Comparison of ENCODE assay signal across 9 cellular contexts in genomic region chr16:30352488-30353401, GRCh38. TPM values are rescaled to one million over a fixed set of nuclear protein-coding genes. Genes with fewer than 3 reads are reported as not detected.
DNase-seq lines count a peak whose midpoint lies in the region; ATAC-seq, FAIRE-seq and TF ChIP-seq lines count a peak whose summit lies in the region.
"Had no signal": no experiment of that assay in that cellular context is flagged by ENCODE, and none has a peak within 500 bp of the region (broad histone marks: within the 10 kb centered on the region; RNA-seq: fewer than 3 reads in every experiment).

No MANE protein-coding gene starts in this region.

- peak overlapping the region in 1 of 2 experiments; percentile 96; a peak in 1 of 4 replicates for H3K9ac ChIP-seq in K562 (ENCODE audit: insufficient read depth in 1 of 2, low read depth in 2 of 2, low read length in 2 of 2)
- no peak overlapping the region for H3K9ac ChIP-seq in mesendoderm (ENCODE audit: low read length)

- TF ChIP-seq EP300 in K562 (IDR thresholded peaks at IDR 0.05; ENCODE audit: low read length) = no peak

- H4K20me1 ChIP-seq in K562 (replicated peaks; ENCODE audit: control insufficient read depth, insufficient read depth, low read length) = no peaks in the 10 kb centered on the region

- H2BK15ac ChIP-seq in mesendoderm (replicated peaks; ENCODE audit: low read depth) = no peak overlapping the region

- H3K4me1 ChIP-seq in K562 (replicated peaks in 1 of 2; ENCODE audit: control insufficient read depth in 2 of 2, insufficient read depth in 2 of 2, low read length in 2 of 2) (peaks cover 13 to 34% of the 10 kb centered on the region in 2 experiments; a peak in 4 of 5 replicates), mesendoderm (ENCODE audit: control insufficient read depth, low read depth, low read length) (peaks cover 2% of the 10 kb centered on the region), tibial artery (peaks cover 0 to 53% (median 46%) of the 10 kb centered on the region in 4 donors), foreskin keratinocyte (peaks cover 4% of the 10 kb centered on the region)

- no peaks in the 10 kb centered on the region for H3K9me1 ChIP-seq in K562 (ENCODE audit: control insufficient read depth, insufficient read depth, low read length)

- H3K27ac Mint-ChIP-seq in activated naive CD4-positive, alpha-beta T cell treated with anti-CD3 and anti-CD28 coated beads, Interleukin-2, amount 10 ng/mL, durations not matched to agents 7 days and 5 days = no peak overlapping the region

- H3K23ac ChIP-seq in mesendoderm (ENCODE audit: low read length) = no peak overlapping the region

- H3K4me3 ChIP-seq in K562 = no peak overlapping the region
- no peak overlapping the region for H3K4me3 ChIP-seq in mesendoderm (ENCODE audit: low read length)
- no peak overlapping the region for H3K4me3 ChIP-seq in tibial artery

- H3K79me2 ChIP-seq in K562 (ENCODE audit: control insufficient read depth, insufficient read depth, low read length) (peaks cover 30% of the 10 kb centered on the region), mesendoderm (ENCODE audit: control insufficient read depth, insufficient read depth, low read length) (peaks cover 15% of the 10 kb centered on the region)

- intact Hi-C loops in K562 (cut with micrococcal nuclease) (no loop called here), tibial artery (cut with DNase I; ENCODE audit: low total_unique reads) (no loop called here)

- no peak overlapping the region for H3K4ac ChIP-seq in mesendoderm (ENCODE audit: low read depth, low read length)

- H3K27me3 ChIP-seq in K562 (ENCODE audit: control insufficient read depth in 2 of 2, insufficient read depth in 2 of 2, low read length in 2 of 2) = no peaks in the 10 kb centered on the region
- H3K27me3 ChIP-seq in mesendoderm (ENCODE audit: insufficient read depth, low read length, poor library complexity) = no peaks in the 10 kb centered on the region
- H3K27me3 ChIP-seq in tibial artery = no peaks in the 10 kb centered on the region
- no peaks in the 10 kb centered on the region for H3K27me3 ChIP-seq in foreskin keratinocyte

- DNase-seq in activated naive CD4-positive, alpha-beta T cell treated with anti-CD3 and anti-CD28 coated beads, Interleukin-2, amount 10 ng/mL, durations not matched to agents 7 days and 5 days = no peak
- DNase-seq in activated naive CD4-positive, alpha-beta T cell (lab: John Stamatoyannopoulos, UW) = no peak
- DNase-seq in K562 (ENCODE audit: extremely low read depth in 1 of 4, low spot score in 3 of 4) (peak in 2 of 4 experiments; percentile 35 to 37), mesendoderm (peak; percentile 47), tibial artery (peak in 1 of 2 donors; percentile 66), NCI-H2029 (lab: John Stamatoyannopoulos, UW) (no peak), NCI-H226 (no peak), foreskin keratinocyte (no peak)

- POLR2A ChIA-PET in K562 (lab: Yijun Ruan, JAX) = interaction anchor here (0.6 to 3.1 kb wide), 6 partner anchors 8 to 32 kb away, joined by 3 to 15 read pairs (median 4); partner anchors contain the start of gene TBC1D10B

- peaks cover 52% of the 10 kb centered on the region; the same call in 2 of the 3 replicates for H3K36me3 ChIP-seq in K562 (ENCODE audit: control insufficient read depth, insufficient read depth, low read length)
- peaks cover 11% of the 10 kb centered on the region for H3K36me3 ChIP-seq in mesendoderm (ENCODE audit: control insufficient read depth, insufficient read depth, low read length)
- peaks cover 5 to 52% (median 43%) of the 10 kb centered on the region in 3 donors for H3K36me3 ChIP-seq in tibial artery

- no peak overlapping the region for H3K56ac ChIP-seq in mesendoderm (ENCODE audit: low read length)

- H2BK120ac ChIP-seq in mesendoderm (ENCODE audit: low read depth, low read length) = no peak overlapping the region

- no peak overlapping the region for H3K4me2 ChIP-seq in K562 (ENCODE audit: insufficient read depth, low read length)
- no peak overlapping the region for H3K4me2 ChIP-seq in mesendoderm (ENCODE audit: low read length)

- H3K4me3 Mint-ChIP-seq in activated naive CD4-positive, alpha-beta T cell treated with anti-CD3 and anti-CD28 coated beads, Interleukin-2, amount 10 ng/mL, durations not matched to agents 7 days and 5 days = peak overlapping the region; percentile 47

- no TSS peak for BruUV-seq in K562 (replicated peaks; lab: Mats Ljungman, UMichigan)

- peaks cover 43% of the 10 kb centered on the region for H3K4me1 Mint-ChIP-seq in activated naive CD4-positive, alpha-beta T cell treated with anti-CD3 and anti-CD28 coated beads, Interleukin-2, amount 10 ng/mL, durations not matched to agents 7 days and 5 days

- peaks cover 53% of the 10 kb centered on the region for H3K36me3 Mint-ChIP-seq in activated naive CD4-positive, alpha-beta T cell treated with anti-CD3 and anti-CD28 coated beads, Interleukin-2, amount 10 ng/mL, durations not matched to agents 7 days and 5 days

- H3K9me3 ChIP-seq in K562 (replicated peaks; ENCODE audit: control insufficient read depth, insufficient read depth, low read depth, low read length) = no peaks in the 10 kb centered on the region
- H3K9me3 ChIP-seq in tibial artery = no peaks in the 10 kb centered on the region

- CTCF ChIA-PET in activated naive CD4-positive, alpha-beta T cell treated with anti-CD3 and anti-CD28 coated beads, Interleukin-2, amount 10 ng/mL, durations not matched to agents 7 days and 5 days (lab: Charles Lee) = interaction anchor here (1.0 kb wide), 1 partner anchor 57 kb away, joined by 3 read pairs; no protein-coding TSS in a partner anchor
- CTCF ChIA-PET in K562 (lab: Yijun Ruan, JAX; ENCODE audit: low intra/inter-chr PET ratio) = no interaction called here

- WGBS in K562 (ENCODE audit: insufficient coverage, low coverage, missing lambda C conversion rate) = 86% methylated on average over 13 of the region's 14 CpGs
- no CpG with 5 or more reads among the region's 14 CpGs for WGBS in mesendoderm (ENCODE audit: extremely low coverage, insufficient coverage, low lambda C conversion rate)

- TF ChIP-seq RAD21 in K562 (CRISPR knock-in tag; conservative IDR thresholded peaks at IDR 0.05 in 1 of 2, IDR thresholded peaks at IDR 0.05 in 1 of 2) = no peak

- no peak for ATAC-seq in K562
- ATAC-seq in foreskin keratinocyte = no peak

- no peak overlapping the region for H4K5ac ChIP-seq in mesendoderm (ENCODE audit: low read length)

- H2AK5ac ChIP-seq in mesendoderm (ENCODE audit: low read length) = no peak overlapping the region

- TF ChIP-seq CTCF in K562 (IDR thresholded peaks at IDR 0.05 in 2 of 3, conservative IDR thresholded peaks at IDR 0.05 in 1 of 3; ENCODE audit: insufficient read depth in 2 of 3, low read depth in 1 of 3, low read length in 3 of 3) (peak; percentile 36 to 46 (median 44); a peak in 3 of 6 replicates), tibial artery (IDR thresholded peaks at IDR 0.05) (no peak), foreskin keratinocyte (conservative IDR thresholded peaks at IDR 0.05) (no peak)

- no peak overlapping the region for H3K18ac ChIP-seq in mesendoderm (ENCODE audit: low read length)

- H2AFZ ChIP-seq in K562 (ENCODE audit: low read depth, low read length) = no peak overlapping the region

- peaks cover 15% of the 10 kb centered on the region for H3K79me1 ChIP-seq in mesendoderm (ENCODE audit: low read length)

- TF ChIP-seq POLR2A in K562 (conservative IDR thresholded peaks at IDR 0.05) = no peak

- no peaks in the 10 kb centered on the region for H3K27me3 Mint-ChIP-seq in activated naive CD4-positive, alpha-beta T cell treated with anti-CD3 and anti-CD28 coated beads, Interleukin-2, amount 10 ng/mL, durations not matched to agents 7 days and 5 days

- H2BK5ac ChIP-seq in mesendoderm (ENCODE audit: low read length) = no peak overlapping the region

- H4K8ac ChIP-seq in mesendoderm (ENCODE audit: low read depth, low read length) = no peak overlapping the region

- no peaks in the 10 kb centered on the region for H3K9me3 Mint-ChIP-seq in activated naive CD4-positive, alpha-beta T cell treated with anti-CD3 and anti-CD28 coated beads, Interleukin-2, amount 10 ng/mL, durations not matched to agents 7 days and 5 days

- FAIRE-seq in K562 (lab: Jason Lieb, UNC) = no peak
- FAIRE-seq: colon had no signal

- in situ Hi-C loops in K562 (cut with MboI) = loop anchor here (25.0 kb wide), 1 partner anchor 890 kb away; the partner anchor contains the start of genes BOLA2, SLX1B and SULT1A4

- H3K27ac ChIP-seq in K562 (ENCODE audit: extremely low read depth, low read depth, low read length) = no peak overlapping the region
- H3K27ac ChIP-seq in mesendoderm (ENCODE audit: low read depth, low read length) = no peak overlapping the region
- H3K27ac ChIP-seq in tibial artery = peak overlapping the region; percentile 52 to 86
- no peak overlapping the region for H3K27ac ChIP-seq in foreskin keratinocyte

RNA-seq across cellular contexts. Expression of gene CD2BP2, which starts 2.4 kb away (rescaled TPM):
- total RNA-seq in K562 (2011; cell fraction: chromatin; rRNA removed; ENCODE audit: low replicate concordance) = 34.0 and 85.0 TPM in 2 replicates
- 46.0 and 46.2 TPM in 2 replicates for total RNA-seq in K562 (2011; cell fraction: nucleolus; rRNA removed)
- total RNA-seq in K562 (2011; cell fraction: nucleoplasm; rRNA removed) = 40.7 and 40.8 TPM in 2 replicates
- total RNA-seq in K562 (2014; rRNA removed) (33.1 and 34.0 TPM in 2 replicates), K562 (2014; rRNA removed; fragmentation: Illumina TruSeq; extraction: Trizol) (28.7 and 35.6 TPM in 2 replicates), K562 (2015; rRNA removed; fragmentation: Illumina TruSeq; extraction: Trizol) (37.3 and 38.0 TPM in 2 replicates), K562 (2021) (40.8 and 51.1 TPM in 2 replicates), foreskin keratinocyte (60.4 and 62.5 TPM in 2 replicates)
- polyA plus RNA-seq in K562 (2011; rRNA removed) (21.5 and 25.8 TPM in 2 replicates), K562 (2014; fragmentation: Illumina TruSeq; extraction: Trizol) (30.1 and 32.8 TPM in 2 replicates), K562 (2014; fragmentation: Nextera tagmentation; extraction: Ambion mirVana) (1 to 10 TPM; 3.9 to 5.0 TPM), K562 (2014; rRNA removed) (41.0 and 46.6 TPM in 2 replicates), foreskin keratinocyte (73.4 and 81.2 TPM in 2 replicates)
- polyA plus RNA-seq in K562 (2011; cell fraction: cytosol; rRNA removed) = 20.4 and 25.3 TPM in 2 replicates
- 47.9 and 65.8 TPM in 2 replicates for polyA plus RNA-seq in K562 (2011; cell fraction: nucleus; rRNA removed)
- polyA plus RNA-seq in K562 (2012) = 31.3 and 33.2 TPM in 2 replicates
- polyA minus RNA-seq in K562 (2011; rRNA and poly(A)+ RNA removed) = 14.2 and 15.3 TPM in 2 replicates
- 6.8 and 8.4 TPM in 2 replicates for polyA minus RNA-seq in K562 (2011; cell fraction: cytosol; rRNA and poly(A)+ RNA removed)
- 12.0 and 17.3 TPM in 2 replicates for polyA minus RNA-seq in K562 (2011; cell fraction: nucleus; rRNA and poly(A)+ RNA removed)
- 34.8 TPM for polyA plus RNA-seq in mesendoderm (2013, experiment 1 of 2)
- polyA plus RNA-seq in mesendoderm (2013, experiment 2 of 2) = 33.7 TPM

RNA-seq across cellular contexts. Expression of gene TBC1D10B, which starts 17.5 kb away (rescaled TPM):
- total RNA-seq in K562 (2011; cell fraction: chromatin; rRNA removed; ENCODE audit: low replicate concordance) = 61.1 and 115 TPM in 2 replicates
- total RNA-seq in K562 (2011; cell fraction: nucleolus; rRNA removed) = 62.5 and 64.2 TPM in 2 replicates
- total RNA-seq in K562 (2011; cell fraction: nucleoplasm; rRNA removed) = 60.7 and 73.4 TPM in 2 replicates
- total RNA-seq in K562 (2014; rRNA removed) (28.9 and 37.9 TPM in 2 replicates), K562 (2014; rRNA removed; fragmentation: Illumina TruSeq; extraction: Trizol) (11.9 and 12.6 TPM in 2 replicates), K562 (2015; rRNA removed; fragmentation: Illumina TruSeq; extraction: Trizol) (16.9 and 17.5 TPM in 2 replicates), K562 (2021) (52.1 and 55.4 TPM in 2 replicates), foreskin keratinocyte (32.1 and 32.9 TPM in 2 replicates)
- polyA plus RNA-seq in K562 (2011; rRNA removed) (11.5 and 13.7 TPM in 2 replicates), K562 (2014; fragmentation: Illumina TruSeq; extraction: Trizol) (24.4 and 28.4 TPM in 2 replicates), K562 (2014; fragmentation: Nextera tagmentation; extraction: Ambion mirVana) (1 to 10 TPM; 2.2 to 2.3 TPM), K562 (2014; rRNA removed) (24.0 and 27.9 TPM in 2 replicates), foreskin keratinocyte (33.8 and 34.6 TPM in 2 replicates)
- polyA plus RNA-seq in K562 (2011; cell fraction: cytosol; rRNA removed) = 20.5 and 29.5 TPM in 2 replicates
- 30.9 and 49.1 TPM in 2 replicates for polyA plus RNA-seq in K562 (2011; cell fraction: nucleus; rRNA removed)
- polyA plus RNA-seq in K562 (2012) = 33.7 and 38.6 TPM in 2 replicates
- 13.2 and 19.4 TPM in 2 replicates for polyA minus RNA-seq in K562 (2011; rRNA and poly(A)+ RNA removed)
- 28.0 and 31.6 TPM in 2 replicates for polyA minus RNA-seq in K562 (2011; cell fraction: cytosol; rRNA and poly(A)+ RNA removed)
- 12.7 and 15.8 TPM in 2 replicates for polyA minus RNA-seq in K562 (2011; cell fraction: nucleus; rRNA and poly(A)+ RNA removed)
- polyA plus RNA-seq in mesendoderm (2013, experiment 1 of 2) = 16.1 TPM
- polyA plus RNA-seq in mesendoderm (2013, experiment 2 of 2) = 16.6 TPM

RNA-seq across cellular contexts. Expression of gene MYL11, which starts 21.9 kb away (rescaled TPM):
- total RNA-seq in K562 (2011; cell fraction: chromatin; rRNA removed; ENCODE audit: low replicate concordance) = not detected in 2 replicates
- total RNA-seq in K562 (2011; cell fraction: nucleolus; rRNA removed) = not detected in 2 replicates
- total RNA-seq in K562 (2011; cell fraction: nucleoplasm; rRNA removed) = not detected in 2 replicates
- 1.7 TPM in 1 of 2 replicates, not detected in the other for total RNA-seq in K562 (2014; rRNA removed)
- total RNA-seq in K562 (2014; rRNA removed; fragmentation: Illumina TruSeq; extraction: Trizol) = not detected in 2 replicates
- total RNA-seq in K562 (2015; rRNA removed; fragmentation: Illumina TruSeq; extraction: Trizol) = 1.5 and 2.0 TPM in 2 replicates
- total RNA-seq in K562 (2021) = 1.5 and 1.7 TPM in 2 replicates
- polyA plus RNA-seq in K562 (2011; rRNA removed) = 0.31 TPM in 1 of 2 replicates, not detected in the other
- 0.15 and 1.0 TPM in 2 replicates for polyA plus RNA-seq in K562 (2011; cell fraction: cytosol; rRNA removed)
- polyA plus RNA-seq in K562 (2011; cell fraction: nucleus; rRNA removed) = 1.1 TPM in 1 of 2 replicates, not detected in the other
- 0.53 and 3.4 TPM in 2 replicates for polyA plus RNA-seq in K562 (2012)
- not detected in 2 replicates for polyA plus RNA-seq in K562 (2014; fragmentation: Illumina TruSeq; extraction: Trizol)
- polyA plus RNA-seq in K562 (2014; fragmentation: Nextera tagmentation; extraction: Ambion mirVana) = under 1 TPM; 0.52 to 0.73 TPM
- polyA plus RNA-seq in K562 (2014; rRNA removed) = 0.62 TPM in 1 of 2 replicates, not detected in the other
- not detected in 2 replicates for polyA minus RNA-seq in K562 (2011; rRNA and poly(A)+ RNA removed)
- polyA minus RNA-seq in K562 (2011; cell fraction: cytosol; rRNA and poly(A)+ RNA removed) = not detected in 2 replicates
- not detected in 2 replicates for polyA minus RNA-seq in K562 (2011; cell fraction: nucleus; rRNA and poly(A)+ RNA removed)
- 3.7 TPM for polyA plus RNA-seq in mesendoderm (2013, experiment 1 of 2)
- 5.2 TPM for polyA plus RNA-seq in mesendoderm (2013, experiment 2 of 2)
- not detected in 2 replicates for total RNA-seq in foreskin keratinocyte
- 0.30 and 0.39 TPM in 2 replicates for polyA plus RNA-seq in foreskin keratinocyte

RNA-seq across cellular contexts. Expression of gene SEPTIN1, which starts 29.6 kb away (rescaled TPM):
- 3.4 and 4.0 TPM in 2 replicates for total RNA-seq in K562 (2011; cell fraction: chromatin; rRNA removed; ENCODE audit: low replicate concordance)
- total RNA-seq in K562 (2011; cell fraction: nucleolus; rRNA removed) = 2.5 and 4.2 TPM in 2 replicates
- 3.8 and 7.6 TPM in 2 replicates for total RNA-seq in K562 (2011; cell fraction: nucleoplasm; rRNA removed)
- total RNA-seq in K562 (2014; rRNA removed) (2.3 and 3.0 TPM in 2 replicates), K562 (2014; rRNA removed; fragmentation: Illumina TruSeq; extraction: Trizol) (1.2 TPM in 2 replicates), K562 (2015; rRNA removed; fragmentation: Illumina TruSeq; extraction: Trizol) (0.69 and 0.72 TPM in 2 replicates), K562 (2021) (4.2 and 5.6 TPM in 2 replicates), foreskin keratinocyte (0.14 TPM in 1 of 2 replicates, not detected in the other)
- polyA plus RNA-seq in K562 (2011; rRNA removed) (2.1 and 2.3 TPM in 2 replicates), K562 (2014; fragmentation: Illumina TruSeq; extraction: Trizol) (0.94 and 3.0 TPM in 2 replicates), K562 (2014; fragmentation: Nextera tagmentation; extraction: Ambion mirVana) (under 1 TPM in 1 of 2 experiments, not detected in 1; 0.23 TPM), K562 (2014; rRNA removed) (4.5 and 5.1 TPM in 2 replicates), foreskin keratinocyte (0.33 and 0.91 TPM in 2 replicates)
- polyA plus RNA-seq in K562 (2011; cell fraction: cytosol; rRNA removed) = 3.4 TPM in 2 replicates
- polyA plus RNA-seq in K562 (2011; cell fraction: nucleus; rRNA removed) = 6.0 and 6.8 TPM in 2 replicates
- 3.3 and 4.4 TPM in 2 replicates for polyA plus RNA-seq in K562 (2012)
- polyA minus RNA-seq in K562 (2011; rRNA and poly(A)+ RNA removed) = 0.42 and 1.3 TPM in 2 replicates
- 1.3 and 3.0 TPM in 2 replicates for polyA minus RNA-seq in K562 (2011; cell fraction: cytosol; rRNA and poly(A)+ RNA removed)
- 1.4 and 1.8 TPM in 2 replicates for polyA minus RNA-seq in K562 (2011; cell fraction: nucleus; rRNA and poly(A)+ RNA removed)
- polyA plus RNA-seq in mesendoderm (2013, experiment 1 of 2) = 0.69 TPM
- polyA plus RNA-seq in mesendoderm (2013, experiment 2 of 2) = 0.57 TPM

RNA-seq across cellular contexts. Expression of gene ZNF48, which starts 42.5 kb away (rescaled TPM):
- total RNA-seq in K562 (2011; cell fraction: chromatin; rRNA removed; ENCODE audit: low replicate concordance) = 9.7 and 12.9 TPM in 2 replicates
- 10.7 and 14.3 TPM in 2 replicates for total RNA-seq in K562 (2011; cell fraction: nucleolus; rRNA removed)
- 6.7 and 7.0 TPM in 2 replicates for total RNA-seq in K562 (2011; cell fraction: nucleoplasm; rRNA removed)
- total RNA-seq in K562 (2014; rRNA removed) (8.6 and 10.8 TPM in 2 replicates), K562 (2014; rRNA removed; fragmentation: Illumina TruSeq; extraction: Trizol) (3.3 and 3.4 TPM in 2 replicates), K562 (2015; rRNA removed; fragmentation: Illumina TruSeq; extraction: Trizol) (7.4 and 7.7 TPM in 2 replicates), K562 (2021) (9.0 and 11.6 TPM in 2 replicates), foreskin keratinocyte (8.7 and 10.5 TPM in 2 replicates)
- polyA plus RNA-seq in K562 (2011; rRNA removed) (3.6 and 4.7 TPM in 2 replicates), K562 (2014; fragmentation: Illumina TruSeq; extraction: Trizol) (4.6 and 8.2 TPM in 2 replicates), K562 (2014; fragmentation: Nextera tagmentation; extraction: Ambion mirVana) (under 1 TPM; 0.38 to 0.46 TPM), K562 (2014; rRNA removed) (5.8 and 6.0 TPM in 2 replicates), foreskin keratinocyte (6.8 and 8.0 TPM in 2 replicates)
- 3.9 and 10.6 TPM in 2 replicates for polyA plus RNA-seq in K562 (2011; cell fraction: cytosol; rRNA removed)
- 4.6 and 11.2 TPM in 2 replicates for polyA plus RNA-seq in K562 (2011; cell fraction: nucleus; rRNA removed)
- polyA plus RNA-seq in K562 (2012) = 6.1 and 7.6 TPM in 2 replicates
- polyA minus RNA-seq in K562 (2011; rRNA and poly(A)+ RNA removed) = 2.8 and 4.5 TPM in 2 replicates
- polyA minus RNA-seq in K562 (2011; cell fraction: cytosol; rRNA and poly(A)+ RNA removed) = 3.7 and 5.3 TPM in 2 replicates
- polyA minus RNA-seq in K562 (2011; cell fraction: nucleus; rRNA and poly(A)+ RNA removed) = 5.9 and 6.3 TPM in 2 replicates
- polyA plus RNA-seq in mesendoderm (2013, experiment 1 of 2) = 21.1 TPM
- 22.0 TPM for polyA plus RNA-seq in mesendoderm (2013, experiment 2 of 2)

Comparison
In these comparisons a context has a peak if more than half of its experiments do, and no peak if none do; other contexts are left out.
1. H3K27ac ChIP-seq: peak in tibial artery (2 of 2); none in K562 (single experiment), mesendoderm (single experiment) and foreskin keratinocyte (single experiment).
2. CTCF ChIP-seq: peak in K562 (3 of 3); none in tibial artery (0 of 2) and foreskin keratinocyte (single experiment).